In genomic region chr15:32683906-32684584, GRCh38 we compare ENCODE assay signal across 10 cellular contexts. TPM values are rescaled to one million over a fixed set of nuclear protein-coding genes. Genes with fewer than 3 reads are reported as not detected.
DNase-seq lines count a peak whose midpoint lies in the region; ATAC-seq and TF ChIP-seq lines count a peak whose summit lies in the region.
"Had no signal": no experiment of that assay in that cellular context is flagged by ENCODE, and none has a peak within 500 bp of the region (broad histone marks: within the 10 kb centered on the region; RNA-seq: fewer than 3 reads in every experiment).

No MANE protein-coding gene starts in this region.

- H3K4me3 Mint-ChIP-seq in CD8-positive, alpha-beta memory T cell = no peak overlapping the region

- DNase-seq in GM23248 (peak; percentile 98), epithelial cell of esophagus (ENCODE audit: low read depth) (peak; percentile 92)
- DNase-seq in CD8-positive, alpha-beta memory T cell = no peak
- DNase-seq: effector memory CD4-positive, alpha-beta T cell; mucosa of descending colon had no signal

- CTCF ChIA-PET in CD8-positive, alpha-beta memory T cell (lab: Charles Lee) = no interaction called here

- peak overlapping the region; percentile 81 for H3K9ac ChIP-seq in GM23248
- peak overlapping the region; percentile 81 for H3K9ac ChIP-seq in skeletal muscle satellite cell (ENCODE audit: low read depth, low read length)

- H3F3A ChIP-seq in GM23248 (ENCODE audit: insufficient read depth) = peaks cover 64% of the 10 kb centered on the region

- peaks cover 17% of the 10 kb centered on the region for H3K79me2 ChIP-seq in GM23248 (ENCODE audit: insufficient read depth)

- no peak overlapping the region for H2AFZ ChIP-seq in GM23248

- H3K27me3 ChIP-seq in GM23248 (replicated peaks; ENCODE audit: insufficient read depth) (no peaks in the 10 kb centered on the region), skeletal muscle satellite cell (ENCODE audit: control insufficient read depth, insufficient read depth, low read length) (no peaks in the 10 kb centered on the region), gastroesophageal sphincter (no peaks in the 10 kb centered on the region)
- no peaks in the 10 kb centered on the region for H3K27me3 ChIP-seq in CD8-positive, alpha-beta memory T cell (ENCODE audit: insufficient read depth, low read length, poor library complexity, severe bottlenecking)

- no peaks in the 10 kb centered on the region for H3K9me2 ChIP-seq in GM23248 (ENCODE audit: insufficient read depth)

- TF ChIP-seq CTCF in epithelial cell of esophagus (IDR thresholded peaks at IDR 0.05; ENCODE audit: insufficient read depth, low read depth, low read length, missing control alignments) (no peak), gastroesophageal sphincter (IDR thresholded peaks at IDR 0.05) (no peak)

- no peak for TF ChIP-seq EP300 in gastroesophageal sphincter (IDR thresholded peaks at IDR 0.05)

- H3K9me3 ChIP-seq in GM23248 (ENCODE audit: low read depth) (no peaks in the 10 kb centered on the region), skeletal muscle satellite cell (replicated peaks; ENCODE audit: low read length) (no peaks in the 10 kb centered on the region), gastroesophageal sphincter (no peaks in the 10 kb centered on the region)
- H3K9me3 ChIP-seq in CD8-positive, alpha-beta memory T cell (ENCODE audit: low read length) = no peaks in the 10 kb centered on the region
- H3K9me3 ChIP-seq: mucosa of descending colon had no signal

- H3K27ac Mint-ChIP-seq in CD8-positive, alpha-beta memory T cell = no peak overlapping the region

- peaks cover 0 to 3% (median 0%) of the 10 kb centered on the region in 5 donors for H3K9me3 Mint-ChIP-seq in CD8-positive, alpha-beta memory T cell

- no peaks in the 10 kb centered on the region for H4K20me1 ChIP-seq in GM23248 (ENCODE audit: insufficient read depth)

- H3K36me3 ChIP-seq in GM23248 (ENCODE audit: low read depth) (no peaks in the 10 kb centered on the region), skeletal muscle satellite cell (ENCODE audit: insufficient read depth, low read length) (no peaks in the 10 kb centered on the region), gastroesophageal sphincter (no peaks in the 10 kb centered on the region)
- no peaks in the 10 kb centered on the region for H3K36me3 ChIP-seq in CD8-positive, alpha-beta memory T cell (ENCODE audit: insufficient read depth, low read length)

- H3K4me3 ChIP-seq in GM23248 = peak overlapping the region; percentile 57
- H3K4me3 ChIP-seq in epithelial cell of esophagus (ENCODE audit: low read length) = no peak overlapping the region
- H3K4me3 ChIP-seq in skeletal muscle satellite cell (ENCODE audit: low read length) = peak overlapping the region; percentile 26
- no peak overlapping the region for H3K4me3 ChIP-seq in CD8-positive, alpha-beta memory T cell (ENCODE audit: low read length)
- H3K4me3 ChIP-seq in gastroesophageal sphincter = no peak overlapping the region
- H3K4me3 ChIP-seq: mucosa of descending colon had no signal

- peak overlapping the region; percentile 97 for H3K27ac ChIP-seq in GM23248
- no peak overlapping the region for H3K27ac ChIP-seq in CD8-positive, alpha-beta memory T cell (ENCODE audit: low read depth, low read length)
- no peak overlapping the region for H3K27ac ChIP-seq in gastroesophageal sphincter

- POLR2A ChIA-PET in CD8-positive, alpha-beta memory T cell (lab: Charles Lee) = no interaction called here

- ATAC-seq in GM21526 (IDR thresholded peaks at IDR 0.05; ENCODE audit: low FRiP score, unreplicated experiment) (no peak), gastroesophageal sphincter (no peak)
- ATAC-seq: mucosa of descending colon, Right ventricle myocardium inferior had no signal

- 68 to 69% methylated on average over 8 of the region's 8 CpGs for WGBS in GM23248 (ENCODE audit: low coverage in 1 of 2, low lambda C conversion rate in 2 of 2, missing lambda C conversion rate in 2 of 2), 2 experiments
- 69 to 75% methylated on average over 7 to 8 of the region's 8 CpGs for WGBS in gastroesophageal sphincter (ENCODE audit: low coverage in 1 of 2), 2 donors

- H3K27me3 Mint-ChIP-seq in CD8-positive, alpha-beta memory T cell = no peaks in the 10 kb centered on the region

- H3K4me1 Mint-ChIP-seq in CD8-positive, alpha-beta memory T cell = no peaks in the 10 kb centered on the region

- peaks cover 68% of the 10 kb centered on the region for H3K4me1 ChIP-seq in GM23248 (ENCODE audit: insufficient read depth)
- H3K4me1 ChIP-seq in skeletal muscle satellite cell (ENCODE audit: control insufficient read depth, insufficient read depth, low read length) = peaks cover 65% of the 10 kb centered on the region
- no peaks in the 10 kb centered on the region for H3K4me1 ChIP-seq in CD8-positive, alpha-beta memory T cell (ENCODE audit: insufficient read depth, low read length)
- peaks cover 0 to 16% (median 6%) of the 10 kb centered on the region in 3 donors for H3K4me1 ChIP-seq in gastroesophageal sphincter

- no peaks in the 10 kb centered on the region for H3K36me3 Mint-ChIP-seq in CD8-positive, alpha-beta memory T cell

- H3K4me2 ChIP-seq in GM23248 (ENCODE audit: unreplicated experiment) (peak overlapping the region; percentile 73), skeletal muscle satellite cell (ENCODE audit: low read length) (peak overlapping the region; percentile 45)

- no peak for TF ChIP-seq POLR2A in gastroesophageal sphincter (IDR thresholded peaks at IDR 0.05)

- in situ Hi-C loops in GM23248 (cut with MboI) = no loop called here

TF ChIP-seq in PFSK-1, 5 proteins besides CTCF, POLR2A, EP300 and RAD21:
- no peak for TF ChIP-seq REST (IDR thresholded peaks at IDR 0.05; ENCODE audit: insufficient read depth in 1 of 2, low read depth in 2 of 2, low read length in 2 of 2)
- peak; percentile 51; the same call in 1 of the 2 replicates for TF ChIP-seq TAF1 (IDR thresholded peaks at IDR 0.05; ENCODE audit: borderline replicate concordance, insufficient read depth, low read length)
- TF ChIP-seq FOXP2 (optimal IDR thresholded peaks at IDR 0.05; ENCODE audit: borderline replicate concordance, extremely low read depth, extremely low read length, insufficient read depth) = no peak
- 0 out of 2 replicates have a peak, but pooled peaks have one; percentile 37 for TF ChIP-seq POLR2AphosphoS5 (IDR thresholded peaks at IDR 0.05; ENCODE audit: low read depth, low read length)
- no peak; the same call in 1 of the 2 replicates for TF ChIP-seq SIN3A (IDR thresholded peaks at IDR 0.05; ENCODE audit: borderline replicate concordance, insufficient read depth, low read length)

RNA-seq across cellular contexts. Expression of gene GREM1, which starts 33.8 kb away (rescaled TPM):
- 935 and 1,005 TPM in 2 replicates for total RNA-seq in GM23248 (2014; rRNA removed; shearing (Covaris generic))
- 575 and 584 TPM in 2 replicates for polyA plus RNA-seq in GM23248 (2016; fragmentation: Nextera tagmentation; extraction: Ambion mirVana)
- 1.0 TPM for polyA plus RNA-seq in PFSK-1 (2012; ENCODE audit: insufficient read length, low read depth)
- total RNA-seq in skeletal muscle satellite cell (2012; rRNA removed) = 3.0 and 4.4 TPM in 2 replicates
- not detected for total RNA-seq in CD8-positive, alpha-beta memory T cell
- polyA plus RNA-seq in CD8-positive, alpha-beta memory T cell = not detected
- total RNA-seq in gastroesophageal sphincter = 100 to 1,000 TPM in 2 of 4 donors, 10 to 100 TPM in 2; 55.5 to 365 (median 133) TPM
- total RNA-seq: Right ventricle myocardium inferior had no signal

RNA-seq across cellular contexts. Expression of gene SCG5, which starts 42.5 kb away (rescaled TPM):
- 16.2 and 26.1 TPM in 2 replicates for total RNA-seq in GM23248 (2014; rRNA removed; shearing (Covaris generic))
- 19.5 and 20.5 TPM in 2 replicates for polyA plus RNA-seq in GM23248 (2016; fragmentation: Nextera tagmentation; extraction: Ambion mirVana)
- polyA plus RNA-seq in PFSK-1 (2012; ENCODE audit: insufficient read length, low read depth) = 41.6 TPM
- total RNA-seq in skeletal muscle satellite cell (2012; rRNA removed) = 3.8 and 5.7 TPM in 2 replicates
- under 1 TPM; 0.24 to 0.28 TPM for total RNA-seq in CD8-positive, alpha-beta memory T cell
- not detected for polyA plus RNA-seq in CD8-positive, alpha-beta memory T cell
- 1 to 10 TPM in 3 of 4 donors, under 1 TPM in 1; 0.87 to 6.3 (median 4.5) TPM for total RNA-seq in gastroesophageal sphincter
- total RNA-seq: Right ventricle myocardium inferior had no signal

Comparison
In these comparisons a context has a peak if more than half of its experiments do, and no peak if none do; other contexts are left out.
1. DNase-seq: peak in GM23248 (single experiment) and epithelial cell of esophagus (single experiment); none in CD8-positive, alpha-beta memory T cell (0 of 5).
2. H3K4me3 ChIP-seq: peak in GM23248 (single experiment) and skeletal muscle satellite cell (single experiment); none in epithelial cell of esophagus (single experiment), CD8-positive, alpha-beta memory T cell (single experiment) and gastroesophageal sphincter (0 of 2).
3. RNA of gene GREM1, which starts 33.8 kb away (total RNA-seq): 935 to 1,005 TPM in GM23248 and 55.5 to 365 TPM in gastroesophageal sphincter; not detected in CD8-positive, alpha-beta memory T cell; every median in the first group is over 10 times any median in the second.